9 cellular contexts compared by ENCODE assay signal in genomic region chr2:26330114-26330581, GRCh38. TPM values are rescaled to one million over a fixed set of nuclear protein-coding genes. Genes with fewer than 3 reads are reported as not detected.
A peak's percentile ranks its signal among the peaks of the same experiment; 100 is the strongest.
DNase-seq lines count a peak whose midpoint lies in the region; ATAC-seq and TF ChIP-seq lines count a peak whose summit lies in the region.
"Had no signal": no experiment of that assay in that cellular context is flagged by ENCODE, and none has a peak within 500 bp of the region (broad histone marks: within the 10 kb centered on the region; RNA-seq: fewer than 3 reads in every experiment).

No MANE protein-coding gene starts in this region.

- H3K4me3 Mint-ChIP-seq in Calu3 (ENCODE audit: low read depth, unreplicated experiment), result no peak overlapping the region
- H3K4me3 Mint-ChIP-seq in activated naive CD4-positive, alpha-beta T cell treated with anti-CD3 and anti-CD28 coated beads for 36 hours, result no peak overlapping the region
- H3K4me3 Mint-ChIP-seq: activated naive CD8-positive, alpha-beta T cell had no signal

- DNase-seq in Calu3, result peak; percentile 91
- DNase-seq in GM23248, result peak; percentile 90
- DNase-seq in NCI-H1417 (lab: John Stamatoyannopoulos, UW), result peak; percentile 58 to 83 (median 79)
- DNase-seq in SKM-1 (lab: John Stamatoyannopoulos, UW; ENCODE audit: unreplicated experiment), result peak; percentile 92
- DNase-seq in activated naive CD4-positive, alpha-beta T cell treated with anti-CD3 and anti-CD28 coated beads for 36 hours, result peak; percentile 95
- DNase-seq in germinal center (ENCODE audit: low spot score), result peak; percentile 75
- DNase-seq in posterior cingulate gyrus, result peak; percentile 74 to 98 (median 90)
- peak; percentile 94 for DNase-seq in upper lobe of right lung

- H3K27ac ChIP-seq in GM23248 (no peak overlapping the region), upper lobe of right lung (no peak overlapping the region)

- H3K27me3 Mint-ChIP-seq in Calu3 (ENCODE audit: unreplicated experiment), result no peaks in the 10 kb centered on the region
- no peaks in the 10 kb centered on the region for H3K27me3 Mint-ChIP-seq in activated naive CD4-positive, alpha-beta T cell treated with anti-CD3 and anti-CD28 coated beads for 36 hours (ENCODE audit: low read depth)
- H3K27me3 Mint-ChIP-seq: activated naive CD8-positive, alpha-beta T cell had no signal

- no peaks in the 10 kb centered on the region for H3K9me3 Mint-ChIP-seq in Calu3 (ENCODE audit: low read depth, unreplicated experiment)
- H3K9me3 Mint-ChIP-seq in activated naive CD4-positive, alpha-beta T cell treated with anti-CD3 and anti-CD28 coated beads for 36 hours, result no peaks in the 10 kb centered on the region

- CTCF ChIA-PET in Calu3 (lab: Charles Lee), result interaction anchor here (0.6 to 1.6 kb wide), 2 partner anchors 24 to 86 kb away, joined by 3 read pairs; partner anchors contain the start of genes HADHA and HADHB
- CTCF ChIA-PET in activated naive CD4-positive, alpha-beta T cell treated with anti-CD3 and anti-CD28 coated beads for 36 hours (lab: Charles Lee), result interaction anchor here (0.6 to 2.0 kb wide), 12 partner anchors 9 to 529 kb away, joined by 3 to 10 read pairs (median 4); no protein-coding TSS in a partner anchor

- WGBS in GM23248 (ENCODE audit: low coverage in 1 of 2, low lambda C conversion rate in 2 of 2, missing lambda C conversion rate in 2 of 2), 2 experiments, result 5 to 6% methylated on average over 8 of the region's 8 CpGs

- H3K27me3 ChIP-seq in GM23248 (replicated peaks; ENCODE audit: insufficient read depth), result no peaks in the 10 kb centered on the region
- H3K27me3 ChIP-seq in upper lobe of right lung, result no peaks in the 10 kb centered on the region

- H3K36me3 ChIP-seq in GM23248 (ENCODE audit: low read depth) (no peaks in the 10 kb centered on the region), upper lobe of right lung (no peaks in the 10 kb centered on the region)

- H4K20me1 ChIP-seq in GM23248 (ENCODE audit: insufficient read depth), result no peaks in the 10 kb centered on the region

- no TSS peak for BruUV-seq in Calu3 (replicated peaks; lab: Mats Ljungman, UMichigan)

- H3K9me2 ChIP-seq in GM23248 (ENCODE audit: insufficient read depth), result no peaks in the 10 kb centered on the region

- in situ Hi-C loops in GM23248 (cut with MboI), result no loop called here

- peak; percentile 100 for ATAC-seq in upper lobe of right lung

- H3K4me3 ChIP-seq in GM23248, result no peak overlapping the region
- H3K4me3 ChIP-seq in upper lobe of right lung, result no peak overlapping the region

- H3K9me3 ChIP-seq in GM23248 (ENCODE audit: low read depth) (no peaks in the 10 kb centered on the region), upper lobe of right lung (no peaks in the 10 kb centered on the region)

- no peak overlapping the region for H3K9ac ChIP-seq in GM23248

- H3K4me1 Mint-ChIP-seq in Calu3 (ENCODE audit: low read depth, unreplicated experiment), result peaks cover 10% of the 10 kb centered on the region
- peaks cover 7% of the 10 kb centered on the region for H3K4me1 Mint-ChIP-seq in activated naive CD4-positive, alpha-beta T cell treated with anti-CD3 and anti-CD28 coated beads for 36 hours (ENCODE audit: low read depth)

- peaks cover 11% of the 10 kb centered on the region for H3K4me1 ChIP-seq in GM23248 (ENCODE audit: insufficient read depth)
- H3K4me1 ChIP-seq in upper lobe of right lung, result peaks cover 4% of the 10 kb centered on the region

- H3K79me2 ChIP-seq in GM23248 (ENCODE audit: insufficient read depth), result no peaks in the 10 kb centered on the region

- no peak overlapping the region for H3K27ac Mint-ChIP-seq in Calu3 (ENCODE audit: unreplicated experiment)
- no peak overlapping the region for H3K27ac Mint-ChIP-seq in activated naive CD4-positive, alpha-beta T cell treated with anti-CD3 and anti-CD28 coated beads for 36 hours
- H3K27ac Mint-ChIP-seq: activated naive CD8-positive, alpha-beta T cell had no signal

- TF ChIP-seq CTCF in Calu3 (IDR thresholded peaks at IDR 0.05; ENCODE audit: unreplicated experiment), result peak; percentile 77
- TF ChIP-seq CTCF in upper lobe of right lung (IDR thresholded peaks at IDR 0.05), result peak; percentile 90

- H2AFZ ChIP-seq in GM23248, result 0 out of 2 replicates have a peak overlapping the region, but pooled peaks have one; percentile 27

- intact Hi-C loops in Calu3 (cut with micrococcal nuclease; ENCODE audit: unreplicated experiment), result loop anchor here (5.0 kb wide), 1 partner anchor 88 kb away; the partner anchor contains the start of genes HADHA and HADHB
- intact Hi-C loops in activated naive CD4-positive, alpha-beta T cell treated with anti-CD3 and anti-CD28 coated beads for 36 hours (cut with micrococcal nuclease), result loop anchor here (1.0 kb wide), 5 partner anchors 86 to 379 kb away; partner anchors contain the start of genes HADHA and HADHB
- intact Hi-C loops in posterior cingulate gyrus (cut with DNase I), result loop anchor here (5.0 kb wide), 1 partner anchor 88 kb away; the partner anchor contains the start of genes HADHA and HADHB
- intact Hi-C loops in upper lobe of right lung (cut with DNase I), result no loop called here

- H3K36me3 Mint-ChIP-seq in Calu3 (ENCODE audit: insufficient read depth, unreplicated experiment), result no peaks in the 10 kb centered on the region
- H3K36me3 Mint-ChIP-seq in activated naive CD4-positive, alpha-beta T cell treated with anti-CD3 and anti-CD28 coated beads for 36 hours (ENCODE audit: low read depth), result no peaks in the 10 kb centered on the region
- H3K36me3 Mint-ChIP-seq: activated naive CD8-positive, alpha-beta T cell had no signal

- peaks cover 14% of the 10 kb centered on the region for H3F3A ChIP-seq in GM23248 (ENCODE audit: insufficient read depth)

- H3K4me2 ChIP-seq in GM23248 (ENCODE audit: unreplicated experiment), result no peak overlapping the region

RNA-seq across cellular contexts. Expression of gene SELENOI, which starts 15.8 kb away (rescaled TPM):
- total RNA-seq in Calu3 (2022) (66.6 and 75.4 TPM in 2 replicates), upper lobe of right lung (14.8 TPM)
- total RNA-seq in GM23248 (2014; rRNA removed; shearing (Covaris generic)), result 11.6 and 19.8 TPM in 2 replicates
- 3.6 TPM in 2 replicates for polyA plus RNA-seq in GM23248 (2016; fragmentation: Nextera tagmentation; extraction: Ambion mirVana)
- total RNA-seq in activated naive CD4-positive, alpha-beta T cell treated with anti-CD3 and anti-CD28 coated beads for 36 hours, result 10 to 100 TPM; 20.0 to 22.9 TPM

RNA-seq across cellular contexts. Expression of gene ADGRF3, which starts 16.4 kb away (rescaled TPM):
- 0.24 and 0.59 TPM in 2 replicates for total RNA-seq in Calu3 (2022)
- under 0.01 TPM in 1 of 2 replicates, not detected in the other for total RNA-seq in GM23248 (2014; rRNA removed; shearing (Covaris generic))
- polyA plus RNA-seq in GM23248 (2016; fragmentation: Nextera tagmentation; extraction: Ambion mirVana), result 0.15 and 0.24 TPM in 2 replicates
- total RNA-seq in activated naive CD4-positive, alpha-beta T cell treated with anti-CD3 and anti-CD28 coated beads for 36 hours, result 1 to 10 TPM; 2.7 to 3.0 TPM
- total RNA-seq in upper lobe of right lung, result 0.17 TPM
